In genomic region chr14:65444230-65444629, GRCh38 we compare ENCODE assay signal across 2 cellular contexts.
TF ChIP-seq lines count a peak whose summit lies in the region.

No MANE protein-coding gene starts in this region.

TF ChIP-seq in GM12878, 131 proteins besides CTCF, POLR2A, EP300 and RAD21 (continues in another document):
- TF ChIP-seq, protein P1, sequence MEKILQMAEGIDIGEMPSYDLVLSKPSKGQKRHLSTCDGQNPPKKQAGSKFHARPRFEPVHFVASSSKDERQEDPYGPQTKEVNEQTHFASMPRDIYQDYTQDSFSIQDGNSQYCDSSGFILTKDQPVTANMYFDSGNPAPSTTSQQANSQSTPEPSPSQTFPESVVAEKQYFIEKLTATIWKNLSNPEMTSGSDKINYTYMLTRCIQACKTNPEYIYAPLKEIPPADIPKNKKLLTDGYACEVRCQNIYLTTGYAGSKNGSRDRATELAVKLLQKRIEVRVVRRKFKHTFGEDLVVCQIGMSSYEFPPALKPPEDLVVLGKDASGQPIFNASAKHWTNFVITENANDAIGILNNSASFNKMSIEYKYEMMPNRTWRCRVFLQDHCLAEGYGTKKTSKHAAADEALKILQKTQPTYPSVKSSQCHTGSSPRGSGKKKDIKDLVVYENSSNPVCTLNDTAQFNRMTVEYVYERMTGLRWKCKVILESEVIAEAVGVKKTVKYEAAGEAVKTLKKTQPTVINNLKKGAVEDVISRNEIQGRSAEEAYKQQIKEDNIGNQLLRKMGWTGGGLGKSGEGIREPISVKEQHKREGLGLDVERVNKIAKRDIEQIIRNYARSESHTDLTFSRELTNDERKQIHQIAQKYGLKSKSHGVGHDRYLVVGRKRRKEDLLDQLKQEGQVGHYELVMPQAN (conservative IDR thresholded peaks at IDR 0.05): no peak
- TF ChIP-seq CBX3 (IDR thresholded peaks at IDR 0.05; ENCODE audit: borderline replicate concordance, low read depth): no peak
- no peak for TF ChIP-seq REST (IDR thresholded peaks at IDR 0.05; ENCODE audit: low read depth, low read length)
- TF ChIP-seq CBX5 (IDR thresholded peaks at IDR 0.05; ENCODE audit: low read depth): 0 out of 2 replicates have a peak, but pooled peaks have one; percentile 44
- TF ChIP-seq BRCA1 (IDR thresholded peaks at IDR 0.05; ENCODE audit: low read depth, low read length): no peak
- peak; percentile 72 for TF ChIP-seq JUNB (IDR thresholded peaks at IDR 0.05)
- no peak for TF ChIP-seq BMI1 (IDR thresholded peaks at IDR 0.05; ENCODE audit: borderline replicate concordance)
- TF ChIP-seq MTA3 (IDR thresholded peaks at IDR 0.05; ENCODE audit: borderline replicate concordance, low read length): no peak
- TF ChIP-seq, protein P2, sequence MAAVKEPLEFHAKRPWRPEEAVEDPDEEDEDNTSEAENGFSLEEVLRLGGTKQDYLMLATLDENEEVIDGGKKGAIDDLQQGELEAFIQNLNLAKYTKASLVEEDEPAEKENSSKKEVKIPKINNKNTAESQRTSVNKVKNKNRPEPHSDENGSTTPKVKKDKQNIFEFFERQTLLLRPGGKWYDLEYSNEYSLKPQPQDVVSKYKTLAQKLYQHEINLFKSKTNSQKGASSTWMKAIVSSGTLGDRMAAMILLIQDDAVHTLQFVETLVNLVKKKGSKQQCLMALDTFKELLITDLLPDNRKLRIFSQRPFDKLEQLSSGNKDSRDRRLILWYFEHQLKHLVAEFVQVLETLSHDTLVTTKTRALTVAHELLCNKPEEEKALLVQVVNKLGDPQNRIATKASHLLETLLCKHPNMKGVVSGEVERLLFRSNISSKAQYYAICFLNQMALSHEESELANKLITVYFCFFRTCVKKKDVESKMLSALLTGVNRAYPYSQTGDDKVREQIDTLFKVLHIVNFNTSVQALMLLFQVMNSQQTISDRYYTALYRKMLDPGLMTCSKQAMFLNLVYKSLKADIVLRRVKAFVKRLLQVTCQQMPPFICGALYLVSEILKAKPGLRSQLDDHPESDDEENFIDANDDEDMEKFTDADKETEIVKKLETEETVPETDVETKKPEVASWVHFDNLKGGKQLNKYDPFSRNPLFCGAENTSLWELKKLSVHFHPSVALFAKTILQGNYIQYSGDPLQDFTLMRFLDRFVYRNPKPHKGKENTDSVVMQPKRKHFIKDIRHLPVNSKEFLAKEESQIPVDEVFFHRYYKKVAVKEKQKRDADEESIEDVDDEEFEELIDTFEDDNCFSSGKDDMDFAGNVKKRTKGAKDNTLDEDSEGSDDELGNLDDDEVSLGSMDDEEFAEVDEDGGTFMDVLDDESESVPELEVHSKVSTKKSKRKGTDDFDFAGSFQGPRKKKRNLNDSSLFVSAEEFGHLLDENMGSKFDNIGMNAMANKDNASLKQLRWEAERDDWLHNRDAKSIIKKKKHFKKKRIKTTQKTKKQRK (IDR thresholded peaks at IDR 0.05; ENCODE audit: low read depth, low read length): no peak
- peak; percentile 91 for TF ChIP-seq RUNX3 (IDR thresholded peaks at IDR 0.05; ENCODE audit: low read length)
- no peak for TF ChIP-seq YY1 (IDR thresholded peaks at IDR 0.05; ENCODE audit: low read depth, low read length)
- no peak for TF ChIP-seq IRF5 (IDR thresholded peaks at IDR 0.05; ENCODE audit: borderline replicate concordance)
- no peak for TF ChIP-seq NRF1 (conservative IDR thresholded peaks at IDR 0.05; ENCODE audit: low read depth, low read length)
- no peak for TF ChIP-seq ZNF24 (IDR thresholded peaks at IDR 0.05)
- TF ChIP-seq ASH2L (IDR thresholded peaks at IDR 0.05; ENCODE audit: borderline replicate concordance, low read depth): no peak
- no peak for TF ChIP-seq POLR2AphosphoS2 (IDR thresholded peaks at IDR 0.05; ENCODE audit: low read depth, low read length)

TF ChIP-seq in HEK293T, 16 proteins besides CTCF, POLR2A, EP300 and RAD21:
- TF ChIP-seq HDGF (IDR thresholded peaks at IDR 0.05; ENCODE audit: borderline replicate concordance) (no peak), NFRKB (IDR thresholded peaks at IDR 0.05) (no peak), FOXM1 (IDR thresholded peaks at IDR 0.05; ENCODE audit: borderline replicate concordance) (no peak), L3MBTL2 (conservative IDR thresholded peaks at IDR 0.05) (no peak), SUZ12 (IDR thresholded peaks at IDR 0.05) (no peak), BHLHE40 (IDR thresholded peaks at IDR 0.05; ENCODE audit: borderline replicate concordance) (no peak), CTBP1 (IDR thresholded peaks at IDR 0.05; ENCODE audit: borderline replicate concordance) (no peak), FOXA1 (IDR thresholded peaks at IDR 0.05) (no peak), LEF1 (IDR thresholded peaks at IDR 0.05; ENCODE audit: borderline replicate concordance) (no peak), FOXK2 (IDR thresholded peaks at IDR 0.05) (no peak), ZNF384 (IDR thresholded peaks at IDR 0.05) (no peak), TARDBP (IDR thresholded peaks at IDR 0.05) (no peak), ARNT (IDR thresholded peaks at IDR 0.05) (no peak), ELF4 (IDR thresholded peaks at IDR 0.05) (no peak), PKNOX1 (IDR thresholded peaks at IDR 0.05) (no peak)
